Comparison of ENCODE assay signal across 19 cellular contexts in the genomic region with DNA sequence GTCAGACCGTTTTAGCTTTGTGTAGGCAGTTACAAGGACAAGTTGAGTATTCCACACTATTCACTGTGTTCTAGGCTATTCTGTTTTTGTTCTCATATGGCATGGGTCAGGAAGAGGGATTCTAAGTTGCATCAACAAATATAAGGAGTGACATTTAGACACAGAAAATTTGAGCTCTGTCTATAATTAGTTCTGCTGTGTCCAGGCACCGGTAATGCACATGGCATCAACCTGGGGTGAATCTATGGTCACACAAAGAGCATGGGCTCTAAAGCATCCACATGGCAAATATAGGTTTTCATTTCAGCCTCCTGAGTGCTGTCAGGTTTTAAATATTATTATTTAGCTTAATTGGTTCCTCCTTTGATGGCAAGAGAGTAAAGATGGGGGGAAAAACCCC.
DNase-seq lines count a peak whose midpoint lies in the region; ATAC-seq, FAIRE-seq and TF ChIP-seq lines count a peak whose summit lies in the region.
"Had no signal": no experiment of that assay in that cellular context is flagged by ENCODE, and none has a peak within 500 bp of the region (broad histone marks: within the 10 kb centered on the region; RNA-seq: fewer than 3 reads in every experiment).

No MANE protein-coding gene starts in this region.

- FAIRE-seq in HepG2 (lab: Jason Lieb, UNC) = no peak
- FAIRE-seq: A549, D721Med, G401.6, GM12891, GM18507, H1 had no signal

- H3K27me3 ChIP-seq in HepG2 (ENCODE audit: control insufficient read depth in 1 of 2, insufficient read depth in 2 of 2, low read length in 2 of 2) = no peaks in the 10 kb centered on the region
- H3K27me3 ChIP-seq in right lobe of liver = no peaks in the 10 kb centered on the region
- H3K27me3 ChIP-seq in mesendoderm (ENCODE audit: insufficient read depth, low read length, poor library complexity) = no peaks in the 10 kb centered on the region

- H4K8ac ChIP-seq in mesendoderm (ENCODE audit: low read depth, low read length) = no peak overlapping the region

- POLR2A ChIA-PET in HepG2 (lab: Yijun Ruan, JAX) = no interaction called here

- TF ChIP-seq EP300 in HepG2 (IDR thresholded peaks at IDR 0.05; ENCODE audit: low read depth in 2 of 2, low read length in 2 of 2) = no peak
- no peak for TF ChIP-seq EP300 in HepG2 (CRISPR knock-in tag; IDR thresholded peaks at IDR 0.05; ENCODE audit: borderline replicate concordance)

- no peak for TF ChIP-seq POLR2A in HepG2 (IDR thresholded peaks at IDR 0.05; ENCODE audit: insufficient read depth in 1 of 2, low read depth in 2 of 2, low read length in 2 of 2)
- TF ChIP-seq POLR2A in right lobe of liver (IDR thresholded peaks at IDR 0.05) = no peak

- in situ Hi-C loops in HepG2 (cut with HindIII; ENCODE audit: extremely low pct_ligation_motif_present, low pct_unique_long_range_greater_than_20kb) = no loop called here

- peak overlapping the region; percentile 36 for H2BK15ac ChIP-seq in mesendoderm (replicated peaks; ENCODE audit: low read depth)

- H3K4me2 ChIP-seq in HepG2 (ENCODE audit: low read depth, low read length) = no peak overlapping the region
- H3K4me2 ChIP-seq in mesendoderm (ENCODE audit: low read length) = no peak overlapping the region
- H3K4me2 ChIP-seq: A549 had no signal

- H3K9ac ChIP-seq in HepG2 (ENCODE audit: insufficient read depth, low read depth, low read length) (no peak overlapping the region), mesendoderm (ENCODE audit: low read length) (no peak overlapping the region)

- H3K4ac ChIP-seq in mesendoderm (ENCODE audit: low read depth, low read length) = no peak overlapping the region

- H3K4me3 ChIP-seq in HepG2 (replicated peaks in 1 of 3; ENCODE audit: insufficient read depth in 1 of 3, low read depth in 2 of 3, low read length in 3 of 3) = no peak overlapping the region
- H3K4me3 ChIP-seq in right lobe of liver = no peak overlapping the region
- no peak overlapping the region for H3K4me3 ChIP-seq in mesendoderm (ENCODE audit: low read length)
- H3K4me3 ChIP-seq: A549 had no signal

- no peak overlapping the region for H2BK120ac ChIP-seq in mesendoderm (ENCODE audit: low read depth, low read length)

- no peak overlapping the region for H3K18ac ChIP-seq in mesendoderm (ENCODE audit: low read length)

- no peak overlapping the region for H3K56ac ChIP-seq in mesendoderm (ENCODE audit: low read length)

- no peaks in the 10 kb centered on the region for H3K36me3 ChIP-seq in HepG2 (replicated peaks in 1 of 2; ENCODE audit: control insufficient read depth in 1 of 2, insufficient read depth in 2 of 2, low read length in 2 of 2)
- no peaks in the 10 kb centered on the region for H3K36me3 ChIP-seq in right lobe of liver
- no peaks in the 10 kb centered on the region for H3K36me3 ChIP-seq in mesendoderm (ENCODE audit: control insufficient read depth, insufficient read depth, low read length)

- H3K4me1 ChIP-seq in HepG2 (ENCODE audit: insufficient read depth, low read length) (peaks cover 38% of the 10 kb centered on the region), right lobe of liver (no peaks in the 10 kb centered on the region), mesendoderm (ENCODE audit: control insufficient read depth, low read depth, low read length) (no peaks in the 10 kb centered on the region)
- H3K4me1 ChIP-seq: A549 had no signal

- no peak overlapping the region for H3K23ac ChIP-seq in mesendoderm (ENCODE audit: low read length)

- CTCF ChIA-PET in HepG2 (lab: Yijun Ruan, JAX; ENCODE audit: low intra/inter-chr PET ratio, low total read pairs) = no interaction called here

- H3K79me2 ChIP-seq in HepG2 (ENCODE audit: insufficient read depth, low read length) = no peaks in the 10 kb centered on the region
- no peaks in the 10 kb centered on the region for H3K79me2 ChIP-seq in mesendoderm (ENCODE audit: control insufficient read depth, insufficient read depth, low read length)

- no peak overlapping the region for H4K5ac ChIP-seq in mesendoderm (ENCODE audit: low read length)

- H2AK5ac ChIP-seq in mesendoderm (ENCODE audit: low read length) = no peak overlapping the region

- TF ChIP-seq RAD21 in HepG2 (CRISPR knock-in tag; IDR thresholded peaks at IDR 0.05) = no peak

- intact Hi-C loops in HepG2 (cut with micrococcal nuclease; ENCODE audit: unreplicated experiment) (no loop called here), right lobe of liver (cut with DNase I) (no loop called here)

- no peaks in the 10 kb centered on the region for H3K9me3 ChIP-seq in HepG2 (ENCODE audit: low read length)
- no peaks in the 10 kb centered on the region for H3K9me3 ChIP-seq in right lobe of liver
- H3K9me3 ChIP-seq: A549 had no signal

- H2BK5ac ChIP-seq in mesendoderm (ENCODE audit: low read length) = no peak overlapping the region

- TF ChIP-seq CTCF in HepG2 (CRISPR knock-in tag; IDR thresholded peaks at IDR 0.05) (no peak), right lobe of liver (IDR thresholded peaks at IDR 0.05) (no peak)

- no peak overlapping the region for H2AFZ ChIP-seq in HepG2 (ENCODE audit: low read length)

- no peaks in the 10 kb centered on the region for H4K20me1 ChIP-seq in HepG2 (ENCODE audit: insufficient read depth, low read length)

- peak in 2 of 3 experiments; percentile 7 to 37 for DNase-seq in NCI-H1417 (lab: John Stamatoyannopoulos, UW)
- no peak for DNase-seq in NCI-H1417 treated with DMSO at 0.1 percent for 48 hours (lab: John Stamatoyannopoulos, UW)
- DNase-seq in HepG2 (ENCODE audit: low spot score) = no peak
- no peak for DNase-seq in right lobe of liver
- no peak for DNase-seq in mesendoderm
- DNase-seq in NCI-H748 (lab: John Stamatoyannopoulos, UW; ENCODE audit: unreplicated experiment) = no peak
- DNase-seq: AML-193; Caco-2; CD4-positive, alpha-beta T cell; H9 had no signal

- WGBS in HepG2 (ENCODE audit: low lambda C conversion rate) = 87% methylated on average over 2 of the region's 2 CpGs
- WGBS in right lobe of liver (ENCODE audit: insufficient coverage, low coverage, low lambda C conversion rate, missing lambda C conversion rate) = 64% methylated on average over 2 of the region's 2 CpGs
- no CpG with 5 or more reads among the region's 2 CpGs for WGBS in mesendoderm (ENCODE audit: extremely low coverage, insufficient coverage, low lambda C conversion rate)

- no peak for ATAC-seq in HepG2
- no peak for ATAC-seq in right lobe of liver
- no peak for ATAC-seq in GM21515 (IDR thresholded peaks at IDR 0.05; ENCODE audit: unreplicated experiment)
- ATAC-seq: A549 had no signal

- no peaks in the 10 kb centered on the region for H3K79me1 ChIP-seq in mesendoderm (ENCODE audit: low read length)

- no TSS peak for BruUV-seq in HepG2 (replicated peaks; lab: Mats Ljungman, UMichigan)

- H3K27ac ChIP-seq in HepG2 (ENCODE audit: extremely low read length, insufficient read depth, low read length) = no peak overlapping the region
- H3K27ac ChIP-seq in right lobe of liver = no peak overlapping the region
- H3K27ac ChIP-seq in mesendoderm (ENCODE audit: low read depth, low read length) = no peak overlapping the region
- H3K27ac ChIP-seq: 22Rv1, A549, C4-2B had no signal

TF ChIP-seq in HepG2, 621 proteins besides CTCF, POLR2A, EP300 and RAD21:
- TF ChIP-seq SMAD9 (CRISPR knock-in tag; IDR thresholded peaks at IDR 0.05) (no peak), DMAP1 (CRISPR knock-in tag; IDR thresholded peaks at IDR 0.05) (no peak), ZNF781 (CRISPR knock-in tag; IDR thresholded peaks at IDR 0.05; ENCODE audit: borderline replicate concordance, not compliant biosample characterization) (no peak)
- TF ChIP-seq, protein P1, sequence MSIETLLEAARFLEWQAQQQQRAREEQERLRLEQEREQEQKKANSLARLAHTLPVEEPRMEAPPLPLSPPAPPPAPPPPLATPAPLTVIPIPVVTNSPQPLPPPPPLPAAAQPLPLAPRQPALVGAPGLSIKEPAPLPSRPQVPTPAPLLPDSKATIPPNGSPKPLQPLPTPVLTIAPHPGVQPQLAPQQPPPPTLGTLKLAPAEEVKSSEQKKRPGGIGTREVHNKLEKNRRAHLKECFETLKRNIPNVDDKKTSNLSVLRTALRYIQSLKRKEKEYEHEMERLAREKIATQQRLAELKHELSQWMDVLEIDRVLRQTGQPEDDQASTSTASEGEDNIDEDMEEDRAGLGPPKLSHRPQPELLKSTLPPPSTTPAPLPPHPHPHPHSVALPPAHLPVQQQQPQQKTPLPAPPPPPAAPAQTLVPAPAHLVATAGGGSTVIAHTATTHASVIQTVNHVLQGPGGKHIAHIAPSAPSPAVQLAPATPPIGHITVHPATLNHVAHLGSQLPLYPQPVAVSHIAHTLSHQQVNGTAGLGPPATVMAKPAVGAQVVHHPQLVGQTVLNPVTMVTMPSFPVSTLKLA (IDR thresholded peaks at IDR 0.05) = peak; percentile 32; the same call in 1 of the 2 replicates

Comparison
In these comparisons a context has a peak if more than half of its experiments do, and no peak if none do; other contexts are left out.
1. DNase-seq: peak in NCI-H1417 (2 of 3); none in NCI-H1417 treated with DMSO at 0.1 percent for 48 hours (single experiment), HepG2 (single experiment), right lobe of liver (0 of 3), mesendoderm (single experiment) and NCI-H748 (single experiment).